Comparison of ENCODE assay signal across 8 cellular contexts in genomic region chr17:27457731-27458523, GRCh38. TPM values are rescaled to one million over a fixed set of nuclear protein-coding genes. Genes with fewer than 3 reads are reported as not detected.
DNase-seq lines count a peak whose midpoint lies in the region; ATAC-seq and TF ChIP-seq lines count a peak whose summit lies in the region.

No MANE protein-coding gene starts in this region.

- peak overlapping the region; percentile 72 for H3K27ac ChIP-seq in CD8-positive, alpha-beta memory T cell (ENCODE audit: low read depth, low read length)

- peak overlapping the region; percentile 84 to 95 (median 91) for H3K4me3 Mint-ChIP-seq in CD8-positive, alpha-beta memory T cell
- H3K4me3 Mint-ChIP-seq in stimulated activated effector memory CD8-positive, alpha-beta T cell treated with anti-CD3 and anti-CD28 coated beads, Interleukin-12 subunit alpha, Interleukin-12 subunit beta, amount 100 ng/mL, for 72 hours, result peak overlapping the region; percentile 83

- H3K4me1 ChIP-seq in CD8-positive, alpha-beta memory T cell (ENCODE audit: insufficient read depth, low read length), result peaks cover 15% of the 10 kb centered on the region

- CTCF ChIA-PET in CD8-positive, alpha-beta memory T cell (lab: Charles Lee), result interaction anchor here (0.7 to 1.4 kb wide), 3 partner anchors 13 to 142 kb away, joined by 3 to 4 read pairs (median 4); no protein-coding TSS in a partner anchor
- CTCF ChIA-PET in HEK293T (lab: Yijun Ruan, JAX), result no interaction called here

- no peak for DNase-seq in CD8-positive, alpha-beta memory T cell
- peak; percentile 19 for DNase-seq in HEK293T (ENCODE audit: extremely low spot score)
- DNase-seq in stimulated activated effector memory CD8-positive, alpha-beta T cell treated with anti-CD3 and anti-CD28 coated beads, Interleukin-12 subunit alpha, Interleukin-12 subunit beta, amount 100 ng/mL, for 72 hours (ENCODE audit: low spot score in 2 of 2), result no peak
- no peak for DNase-seq in stimulated activated CD4-positive, alpha-beta T cell treated with anti-CD3 and anti-CD28 coated beads, Interleukin-2, amount 100 ng/mL, for 48 hours

- peaks cover 0 to 4% (median 1%) of the 10 kb centered on the region in 3 donors for H3K36me3 Mint-ChIP-seq in CD8-positive, alpha-beta memory T cell
- H3K36me3 Mint-ChIP-seq in stimulated activated effector memory CD8-positive, alpha-beta T cell treated with anti-CD3 and anti-CD28 coated beads, Interleukin-12 subunit alpha, Interleukin-12 subunit beta, amount 100 ng/mL, for 72 hours, result peaks cover 7% of the 10 kb centered on the region

- no peaks in the 10 kb centered on the region for H3K9me3 Mint-ChIP-seq in CD8-positive, alpha-beta memory T cell
- H3K9me3 Mint-ChIP-seq in stimulated activated effector memory CD8-positive, alpha-beta T cell treated with anti-CD3 and anti-CD28 coated beads, Interleukin-12 subunit alpha, Interleukin-12 subunit beta, amount 100 ng/mL, for 72 hours, result no peaks in the 10 kb centered on the region

- no peak for TF ChIP-seq CTCF in WI38 (IDR thresholded peaks at IDR 0.05; ENCODE audit: low read depth, low read length)

- H3K27me3 ChIP-seq in CD8-positive, alpha-beta memory T cell (ENCODE audit: insufficient read depth, low read length, poor library complexity, severe bottlenecking), result no peaks in the 10 kb centered on the region

- no peak for ATAC-seq in stimulated activated effector memory CD8-positive, alpha-beta T cell treated with anti-CD3 and anti-CD28 coated beads, Interleukin-12 subunit alpha, Interleukin-12 subunit beta, amount 100 ng/mL, for 72 hours
- ATAC-seq in HG03135 (IDR thresholded peaks at IDR 0.05; ENCODE audit: unreplicated experiment), result no peak
- no peak for ATAC-seq in HG03469 (IDR thresholded peaks at IDR 0.05; ENCODE audit: unreplicated experiment)

- POLR2A ChIA-PET in CD8-positive, alpha-beta memory T cell (lab: Charles Lee), result interaction anchor here (1.2 to 2.4 kb wide), 2 partner anchors 15 to 23 kb away, joined by 4 to 23 read pairs; no protein-coding TSS in a partner anchor
- POLR2A ChIA-PET in HEK293T (lab: Yijun Ruan, JAX), result interaction anchor here (1.0 to 1.3 kb wide), 3 partner anchors 125 to 163 kb away, joined by 3 to 4 read pairs (median 3); no protein-coding TSS in a partner anchor

- peaks cover 32 to 54% (median 45%) of the 10 kb centered on the region in 3 donors for H3K4me1 Mint-ChIP-seq in CD8-positive, alpha-beta memory T cell
- peaks cover 52% of the 10 kb centered on the region for H3K4me1 Mint-ChIP-seq in stimulated activated effector memory CD8-positive, alpha-beta T cell treated with anti-CD3 and anti-CD28 coated beads, Interleukin-12 subunit alpha, Interleukin-12 subunit beta, amount 100 ng/mL, for 72 hours

- H3K27me3 Mint-ChIP-seq in CD8-positive, alpha-beta memory T cell, result peaks cover 0 to 1% of the 10 kb centered on the region in 2 donors

- H3K27ac Mint-ChIP-seq in CD8-positive, alpha-beta memory T cell, result peak overlapping the region in 6 of 8 donors; percentile 49 to 93 (median 90)
- H3K27ac Mint-ChIP-seq in stimulated activated effector memory CD8-positive, alpha-beta T cell treated with anti-CD3 and anti-CD28 coated beads, Interleukin-12 subunit alpha, Interleukin-12 subunit beta, amount 100 ng/mL, for 72 hours, result peak overlapping the region; percentile 58

- no peaks in the 10 kb centered on the region for H3K36me3 ChIP-seq in CD8-positive, alpha-beta memory T cell (ENCODE audit: insufficient read depth, low read length)

- H3K4me3 ChIP-seq in CD8-positive, alpha-beta memory T cell (ENCODE audit: low read length), result peak overlapping the region; percentile 64
- H3K4me3 ChIP-seq in WI38 (ENCODE audit: low read depth, low read length) (peak overlapping the region; percentile 68), iPS-11a (ENCODE audit: low read depth, low read length) (peak overlapping the region; percentile 81)

- no peaks in the 10 kb centered on the region for H3K9me3 ChIP-seq in CD8-positive, alpha-beta memory T cell (ENCODE audit: low read length)

TF ChIP-seq in HEK293T, 16 proteins besides CTCF, POLR2A, EP300 and RAD21:
- 0 out of 2 replicates have a peak, but pooled peaks have one; percentile 1 for TF ChIP-seq PKNOX1 (IDR thresholded peaks at IDR 0.05)
- TF ChIP-seq LEF1 (IDR thresholded peaks at IDR 0.05; ENCODE audit: borderline replicate concordance), result no peak

RNA-seq across cellular contexts. Expression of gene KSR1, which starts 1.7 kb away (rescaled TPM):
- 10 to 100 TPM; 26.3 to 26.9 TPM for total RNA-seq in CD8-positive, alpha-beta memory T cell
- 2.9 TPM for polyA plus RNA-seq in CD8-positive, alpha-beta memory T cell
